8 cellular contexts compared by ENCODE assay signal in the genomic region with DNA sequence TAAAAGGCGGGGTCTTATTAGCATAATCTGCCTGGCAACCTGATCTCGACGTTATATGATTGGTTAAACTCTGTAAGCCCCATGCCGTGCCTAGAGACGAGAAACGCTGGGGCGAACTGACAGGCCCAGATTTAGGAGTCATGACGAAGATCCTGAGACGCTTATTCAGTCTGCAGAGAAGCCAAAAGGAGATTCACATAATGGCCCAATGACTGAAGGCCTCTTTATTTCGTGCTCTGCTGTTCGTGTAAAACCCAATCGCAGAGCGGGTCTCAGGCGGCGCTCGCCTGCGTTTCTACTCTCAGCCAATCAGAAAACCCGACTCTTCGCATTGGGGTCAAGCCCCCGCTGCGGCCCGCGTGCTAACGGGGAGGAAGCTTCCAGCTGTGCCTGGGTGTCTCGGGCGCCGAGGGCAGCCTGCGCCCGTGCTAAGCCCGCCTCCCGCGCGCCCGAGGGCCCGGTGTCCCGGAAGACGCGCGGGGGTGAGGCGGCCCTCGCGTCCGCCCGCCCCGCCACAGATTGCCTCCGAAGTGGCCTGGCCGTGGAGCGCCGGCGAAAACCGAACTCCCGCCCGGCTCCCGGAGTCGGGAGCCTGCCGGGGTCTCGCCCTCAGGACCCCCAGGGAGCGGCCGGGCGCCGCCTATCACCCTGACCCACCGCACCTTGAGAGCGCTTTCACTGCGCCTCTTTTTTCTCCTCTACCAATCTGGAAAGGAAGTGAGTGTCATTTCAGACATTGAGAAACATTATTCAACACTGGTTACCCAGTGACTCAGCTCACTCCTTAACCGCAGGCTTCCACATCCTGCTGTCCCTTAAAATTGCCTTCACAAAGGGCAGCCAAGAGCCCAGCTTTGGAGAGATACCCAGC. TPM values are rescaled to one million over a fixed set of nuclear protein-coding genes. Genes with fewer than 3 reads are reported as not detected.
DNase-seq lines count a peak whose midpoint lies in the region; ATAC-seq lines count a peak whose summit lies in the region.

No MANE protein-coding gene starts in this region.

- DNase-seq in C1 segment of cervical spinal cord (lab: John Stamatoyannopoulos, UW): peak; percentile 76 to 99 (median 98)
- peak; percentile 100 for DNase-seq in NCI-H526 treated with DMSO at 0.1 percent for 48 hours (lab: John Stamatoyannopoulos, UW)
- DNase-seq in activated CD4-positive, alpha-beta T cell treated with anti-CD3 and anti-CD28 coated beads, Interleukin-2, amount 10 ng/mL, durations not matched to agents 7 days and 5 days: peak; percentile 94
- peak; percentile 23 for DNase-seq in cortex of kidney (lab: John Stamatoyannopoulos, UW)
- peak; percentile 92 to 95 for DNase-seq in left colon
- DNase-seq in stimulated activated CD4-positive, alpha-beta T cell treated with anti-CD3 and anti-CD28 coated beads, Interleukin-1b, Interleukin-23, amount 100 ng/mL, for 4 hours (ENCODE audit: low read depth in 2 of 2): peak; percentile 73 to 82

- ATAC-seq in GM19351 (IDR thresholded peaks at IDR 0.05; ENCODE audit: unreplicated experiment): peak; percentile 69
- ATAC-seq in HG03520 (IDR thresholded peaks at IDR 0.05; ENCODE audit: unreplicated experiment): peak; percentile 74
- ATAC-seq in left colon: peak; percentile 77

- POLR2A ChIA-PET in activated CD4-positive, alpha-beta T cell treated with anti-CD3 and anti-CD28 coated beads, Interleukin-2, amount 10 ng/mL, durations not matched to agents 7 days and 5 days (lab: Charles Lee): interaction anchor here (0.8 kb wide), 1 partner anchor 129 kb away, joined by 7 read pairs; no protein-coding TSS in a partner anchor

- no peaks in the 10 kb centered on the region for H3K9me3 Mint-ChIP-seq in activated CD4-positive, alpha-beta T cell treated with anti-CD3 and anti-CD28 coated beads, Interleukin-2, amount 10 ng/mL, durations not matched to agents 7 days and 5 days

- H3K36me3 Mint-ChIP-seq in activated CD4-positive, alpha-beta T cell treated with anti-CD3 and anti-CD28 coated beads, Interleukin-2, amount 10 ng/mL, durations not matched to agents 7 days and 5 days (ENCODE audit: low read depth): peaks cover 7% of the 10 kb centered on the region

- H3K27ac Mint-ChIP-seq in activated CD4-positive, alpha-beta T cell treated with anti-CD3 and anti-CD28 coated beads, Interleukin-2, amount 10 ng/mL, durations not matched to agents 7 days and 5 days: peak overlapping the region; percentile 100

- CTCF ChIA-PET in activated CD4-positive, alpha-beta T cell treated with anti-CD3 and anti-CD28 coated beads, Interleukin-2, amount 10 ng/mL, durations not matched to agents 7 days and 5 days (lab: Charles Lee): interaction anchor here (0.6 to 1.8 kb wide), 6 partner anchors 11 to 913 kb away, joined by 3 to 6 read pairs (median 3); partner anchors contain the start of gene SNX19

- no peaks in the 10 kb centered on the region for H3K27me3 Mint-ChIP-seq in activated CD4-positive, alpha-beta T cell treated with anti-CD3 and anti-CD28 coated beads, Interleukin-2, amount 10 ng/mL, durations not matched to agents 7 days and 5 days

- H3K4me1 Mint-ChIP-seq in activated CD4-positive, alpha-beta T cell treated with anti-CD3 and anti-CD28 coated beads, Interleukin-2, amount 10 ng/mL, durations not matched to agents 7 days and 5 days: peaks cover 37% of the 10 kb centered on the region

- intact Hi-C loops in left colon (cut with DNase I, micrococcal nuclease): loop anchor here in 1 of 2 donors (10.0 kb wide), 1 partner anchor 72 kb away; no protein-coding TSS in a partner anchor

- H3K4me3 Mint-ChIP-seq in activated CD4-positive, alpha-beta T cell treated with anti-CD3 and anti-CD28 coated beads, Interleukin-2, amount 10 ng/mL, durations not matched to agents 7 days and 5 days: peak overlapping the region; percentile 97

RNA-seq across cellular contexts. Expression of gene PRDM10, which starts 0.4 kb away (rescaled TPM):
- total RNA-seq in activated CD4-positive, alpha-beta T cell treated with anti-CD3 and anti-CD28 coated beads, Interleukin-2, amount 10 ng/mL, durations not matched to agents 7 days and 5 days: 10 to 100 TPM; 12.9 to 15.2 TPM
- 10 to 100 TPM; 11.8 to 12.1 TPM for total RNA-seq in left colon

Comparison
In these comparisons a context has a peak if more than half of its experiments do, and no peak if none do; other contexts are left out.
1. Peak in every context shown above with its lines: DNase-seq and ATAC-seq.
2. DNase-seq: peak in every context shown above with its lines; median percentile 100 in NCI-H526 treated with DMSO at 0.1 percent for 48 hours; 98 in C1 segment of cervical spinal cord; 94 in activated CD4-positive, alpha-beta T cell treated with anti-CD3 and anti-CD28 coated beads, Interleukin-2, amount 10 ng/mL, durations not matched to agents 7 days and 5 days; 94 in left colon; 78 in stimulated activated CD4-positive, alpha-beta T cell treated with anti-CD3 and anti-CD28 coated beads, Interleukin-1b, Interleukin-23, amount 100 ng/mL, for 4 hours; 23 in cortex of kidney.